19 cellular contexts compared by ENCODE assay signal in the genomic region with DNA sequence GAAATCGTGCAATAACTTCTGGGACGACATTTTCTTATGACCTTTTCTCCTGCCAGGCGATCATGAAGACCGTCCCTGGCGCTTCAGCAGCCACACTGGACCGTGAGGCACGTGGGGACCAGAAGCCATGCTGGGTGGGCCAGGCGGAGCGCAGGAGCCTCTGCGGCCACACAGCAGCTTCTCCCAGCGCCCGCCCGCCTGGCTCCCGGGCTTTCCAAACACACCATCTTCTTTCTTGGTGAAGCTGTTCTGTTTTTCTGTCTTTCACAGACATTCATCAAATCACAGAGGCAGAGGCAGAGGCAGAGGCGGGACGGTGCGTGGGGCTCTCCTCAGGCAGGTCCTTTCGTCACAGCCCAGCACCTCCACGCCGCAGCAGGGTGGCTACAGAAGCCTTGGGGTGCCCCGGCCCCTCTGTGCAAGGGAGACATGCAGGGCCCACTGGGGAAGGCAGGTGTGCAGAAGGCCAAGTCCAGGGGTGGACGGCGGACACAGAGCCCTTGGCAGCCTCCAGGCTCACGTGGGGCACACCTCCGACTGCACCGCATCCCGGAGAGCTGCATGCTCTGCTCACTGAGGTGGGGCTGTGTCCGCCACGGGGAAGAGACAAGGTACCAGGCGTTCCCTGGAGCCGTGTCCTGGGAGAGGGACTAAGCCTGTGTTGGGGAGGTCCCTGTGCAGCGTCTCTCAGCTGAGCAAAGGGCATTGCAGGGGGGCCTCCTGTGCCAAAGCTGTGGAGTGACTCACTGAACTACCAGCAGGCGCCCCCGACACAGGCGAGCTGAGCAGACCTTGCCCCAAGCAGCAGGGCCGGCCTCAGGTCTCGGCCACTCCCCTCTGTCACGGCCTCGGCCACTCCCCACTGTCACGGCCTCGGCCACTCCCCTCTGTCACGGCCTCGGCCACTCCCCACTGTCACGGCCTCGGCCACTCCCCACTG. TPM values are rescaled to one million over a fixed set of nuclear protein-coding genes. Genes with fewer than 3 reads are reported as not detected.
A peak's percentile ranks its signal among the peaks of the same experiment; 100 is the strongest.
DNase-seq lines count a peak whose midpoint lies in the region; ATAC-seq and TF ChIP-seq lines count a peak whose summit lies in the region.
"Had no signal": no experiment of that assay in that cellular context is flagged by ENCODE, and none has a peak within 500 bp of the region (broad histone marks: within the 10 kb centered on the region; RNA-seq: fewer than 3 reads in every experiment).

No MANE protein-coding gene starts in this region.

- POLR2A ChIA-PET in MCF 10A (lab: Yijun Ruan, JAX) = interaction anchor here (0.7 kb wide), 1 partner anchor 295 kb away, joined by 3 read pairs; no protein-coding TSS in a partner anchor

- peaks cover 50% of the 10 kb centered on the region for H3K36me3 Mint-ChIP-seq in MCF 10A (ENCODE audit: insufficient read depth, unreplicated experiment)

- peak overlapping the region; percentile 41 for H3K4me2 ChIP-seq in hepatocyte

- H3K27me3 Mint-ChIP-seq in MCF 10A (ENCODE audit: insufficient read depth, unreplicated experiment) = no peaks in the 10 kb centered on the region
- H3K27me3 Mint-ChIP-seq: activated CD8-positive, alpha-beta memory T cell treated with anti-CD3 and anti-CD28 coated beads, Interleukin-2, amount 10 ng/mL, durations not matched to agents 7 days and 5 days had no signal

- H3K27me3 ChIP-seq in hepatocyte (no peaks in the 10 kb centered on the region), transverse colon (peaks cover 9% of the 10 kb centered on the region)

- no peaks in the 10 kb centered on the region for H3K9me3 Mint-ChIP-seq in MCF 10A (ENCODE audit: unreplicated experiment)

- H4K20me1 ChIP-seq in hepatocyte (ENCODE audit: insufficient read depth, poor library complexity, severe bottlenecking) = peaks cover 8% of the 10 kb centered on the region

- peak; percentile 5 for ATAC-seq in Right ventricle myocardium inferior
- ATAC-seq in left cardiac atrium = no peak
- ATAC-seq in GM18520 (IDR thresholded peaks at IDR 0.05; ENCODE audit: unreplicated experiment) = no peak
- ATAC-seq: activated CD4-positive, CD25-positive, alpha-beta regulatory T cell treated with anti-CD3 and anti-CD28 coated beads, Interleukin-2, amount 50 U/mL, for 24 hours; activated CD8-positive, alpha-beta memory T cell treated with anti-CD3 and anti-CD28 coated beads, Interleukin-2, amount 10 ng/mL, durations not matched to agents 7 days and 5 days had no signal

- H3K4me1 ChIP-seq in hepatocyte (ENCODE audit: insufficient read depth) = peaks cover 12% of the 10 kb centered on the region
- H3K4me1 ChIP-seq in transverse colon = peaks cover 5 to 19% (median 12%) of the 10 kb centered on the region in 4 donors

- 88% methylated on average over 41 of the region's 45 CpGs for WGBS in hepatocyte (ENCODE audit: low lambda C conversion rate, missing lambda C conversion rate)
- WGBS in transverse colon (ENCODE audit: low coverage in 1 of 2), 2 donors = 86 to 90% methylated on average over 2 to 42 of the region's 45 CpGs

- H3K79me2 ChIP-seq in hepatocyte = no peaks in the 10 kb centered on the region

- H3K27ac Mint-ChIP-seq in MCF 10A (ENCODE audit: low read depth, unreplicated experiment) = no peak overlapping the region
- H3K27ac Mint-ChIP-seq: activated CD8-positive, alpha-beta memory T cell treated with anti-CD3 and anti-CD28 coated beads, Interleukin-2, amount 10 ng/mL, durations not matched to agents 7 days and 5 days had no signal

- H3K4me3 Mint-ChIP-seq in MCF 10A (ENCODE audit: unreplicated experiment) = no peak overlapping the region
- H3K4me3 Mint-ChIP-seq: activated CD8-positive, alpha-beta memory T cell treated with anti-CD3 and anti-CD28 coated beads, Interleukin-2, amount 10 ng/mL, durations not matched to agents 7 days and 5 days; CD14-positive monocyte had no signal

- H3K36me3 ChIP-seq in hepatocyte (replicated peaks; ENCODE audit: insufficient read depth, low read depth) (no peaks in the 10 kb centered on the region), transverse colon (no peaks in the 10 kb centered on the region)

- no peaks in the 10 kb centered on the region for H3K4me1 Mint-ChIP-seq in MCF 10A (ENCODE audit: insufficient read depth, unreplicated experiment)
- H3K4me1 Mint-ChIP-seq: activated CD8-positive, alpha-beta memory T cell treated with anti-CD3 and anti-CD28 coated beads, Interleukin-2, amount 10 ng/mL, durations not matched to agents 7 days and 5 days; CD14-positive monocyte had no signal

- H3K27ac ChIP-seq in hepatocyte = peak overlapping the region; percentile 72
- H3K27ac ChIP-seq in transverse colon = no peak overlapping the region

- no peaks in the 10 kb centered on the region for H3K9me2 ChIP-seq in hepatocyte (replicated peaks; ENCODE audit: insufficient read depth)

- BruUV-seq in MCF 10A (replicated peaks; lab: Mats Ljungman, UMichigan) = no TSS peak

- TF ChIP-seq POLR2A in transverse colon (IDR thresholded peaks at IDR 0.05) = no peak

- CTCF ChIA-PET in MCF 10A (lab: Yijun Ruan, JAX) = no interaction called here

- no peak for DNase-seq in Right ventricle myocardium inferior (ENCODE audit: missing footprints)
- no peak for DNase-seq in left cardiac atrium
- DNase-seq in hepatocyte (ENCODE audit: low spot score) = peak; percentile 80
- peak; percentile 21 for DNase-seq in transverse colon
- no peak for DNase-seq in MCF 10A (ENCODE audit: unreplicated experiment)
- DNase-seq: activated CD8-positive, alpha-beta memory T cell treated with anti-CD3 and anti-CD28 coated beads, Interleukin-2, amount 10 ng/mL, durations not matched to agents 7 days and 5 days; aorta; GF-D8; hypothalamus; midbrain; MM.1S; NCI-H187 treated with DMSO at 0.1 percent for 48 hours; NCI-H446; NK-92 treated with Interleukin-12 subunit alpha and Interleukin-12 subunit beta, amount 100 ng/mL, for 24 hours; SHP77 treated with DMSO at 0.1 percent for 48 hours; stimulated activated CD4-positive, alpha-beta T cell treated with anti-CD3 and anti-CD28 coated beads, Interleukin-2, amount 100 ng/mL, for 48 hours had no signal

- intact Hi-C loops in Right ventricle myocardium inferior (cut with DNase I) = no loop called here
- intact Hi-C loops in left cardiac atrium (cut with DNase I) = no loop called here
- intact Hi-C loops in transverse colon (cut with DNase I; ENCODE audit: low total_unique reads) = no loop called here
- intact Hi-C loops in MCF 10A (cut with micrococcal nuclease) = no loop called here

- H3K4me3 ChIP-seq in hepatocyte (no peak overlapping the region), transverse colon (no peak overlapping the region)

- no peak overlapping the region for H2AFZ ChIP-seq in hepatocyte

- TF ChIP-seq CTCF in hepatocyte (IDR thresholded peaks at IDR 0.05; ENCODE audit: poor library complexity) = no peak
- TF ChIP-seq CTCF in transverse colon (IDR thresholded peaks at IDR 0.05) = no peak
- TF ChIP-seq CTCF in MCF 10A (IDR thresholded peaks at IDR 0.05; ENCODE audit: unreplicated experiment) = no peak

- H3K9me3 ChIP-seq in hepatocyte (ENCODE audit: low read depth) (no peaks in the 10 kb centered on the region), transverse colon (no peaks in the 10 kb centered on the region)

- no peak for TF ChIP-seq EP300 in transverse colon (IDR thresholded peaks at IDR 0.05; ENCODE audit: low read depth)

- in situ Hi-C loops in transverse colon (cut with MboI; ENCODE audit: low pct_ligation_motif_present in 1 of 4, low pct_unique_long_range_greater_than_20kb in 1 of 4, low sequenced_read_pairs in 3 of 4) = no loop called here

RNA-seq across cellular contexts. Expression of a gene that starts 2.6 kb away (rescaled TPM):
- 6.9 TPM for total RNA-seq in Right ventricle myocardium inferior
- 1 to 10 TPM; 4.6 to 5.4 TPM for total RNA-seq in left cardiac atrium
- total RNA-seq in hepatocyte = 4.3 and 6.2 TPM in 2 replicates
- 2.1 and 2.6 TPM in 2 replicates for polyA plus RNA-seq in hepatocyte
- total RNA-seq in transverse colon = 10 to 100 TPM in 1 of 4 donors, 1 to 10 TPM in 2, not detected in 1; 3.8 to 27.3 (median 4.2) TPM
- 3.6 and 5.5 TPM in 2 replicates for total RNA-seq in MCF 10A (2022)
- polyA plus RNA-seq: CD14-positive monocyte had no signal

RNA-seq across cellular contexts. Expression of a gene that starts 31.1 kb away (rescaled TPM):
- total RNA-seq in Right ventricle myocardium inferior = 17.9 TPM
- total RNA-seq in left cardiac atrium = 10 to 100 TPM; 14.1 to 24.3 TPM
- total RNA-seq in hepatocyte = 15.5 and 16.7 TPM in 2 replicates
- 46.7 and 49.4 TPM in 2 replicates for polyA plus RNA-seq in hepatocyte
- 10 to 100 TPM; 14.6 to 34.4 (median 20.4) TPM for total RNA-seq in transverse colon
- 43.1 and 63.2 TPM in 2 replicates for total RNA-seq in MCF 10A (2022)

RNA-seq across cellular contexts. Expression of a gene that starts 31.6 kb away (rescaled TPM):
- 116 TPM for total RNA-seq in Right ventricle myocardium inferior
- 100 to 1,000 TPM; 107 to 118 TPM for total RNA-seq in left cardiac atrium
- 75.7 and 85.0 TPM in 2 replicates for total RNA-seq in hepatocyte
- polyA plus RNA-seq in hepatocyte = 192 and 203 TPM in 2 replicates
- 100 to 1,000 TPM in 3 of 4 donors, 10 to 100 TPM in 1; 95.0 to 162 (median 136) TPM for total RNA-seq in transverse colon
- total RNA-seq in MCF 10A (2022) = 97.4 and 104 TPM in 2 replicates

RNA-seq across cellular contexts. Expression of a gene that starts 56.9 kb away (rescaled TPM):
- total RNA-seq in Right ventricle myocardium inferior (3.0 TPM), left cardiac atrium (1 to 10 TPM; 1.3 to 2.5 TPM), hepatocyte (0.96 and 2.1 TPM in 2 replicates), transverse colon (1 to 10 TPM; 1.5 to 4.6 (median 3.7) TPM), MCF 10A (2022) (4.3 and 5.1 TPM in 2 replicates)
- polyA plus RNA-seq in hepatocyte = 6.0 and 8.8 TPM in 2 replicates

Comparison
In these comparisons a context has a peak if more than half of its experiments do, and no peak if none do; other contexts are left out.
1. DNase-seq: peak in hepatocyte (single experiment) and transverse colon (single experiment); none in Right ventricle myocardium inferior (single experiment), left cardiac atrium (single experiment) and MCF 10A (single experiment).